ENCODE assay signal across 16 cellular contexts in the genomic region with DNA sequence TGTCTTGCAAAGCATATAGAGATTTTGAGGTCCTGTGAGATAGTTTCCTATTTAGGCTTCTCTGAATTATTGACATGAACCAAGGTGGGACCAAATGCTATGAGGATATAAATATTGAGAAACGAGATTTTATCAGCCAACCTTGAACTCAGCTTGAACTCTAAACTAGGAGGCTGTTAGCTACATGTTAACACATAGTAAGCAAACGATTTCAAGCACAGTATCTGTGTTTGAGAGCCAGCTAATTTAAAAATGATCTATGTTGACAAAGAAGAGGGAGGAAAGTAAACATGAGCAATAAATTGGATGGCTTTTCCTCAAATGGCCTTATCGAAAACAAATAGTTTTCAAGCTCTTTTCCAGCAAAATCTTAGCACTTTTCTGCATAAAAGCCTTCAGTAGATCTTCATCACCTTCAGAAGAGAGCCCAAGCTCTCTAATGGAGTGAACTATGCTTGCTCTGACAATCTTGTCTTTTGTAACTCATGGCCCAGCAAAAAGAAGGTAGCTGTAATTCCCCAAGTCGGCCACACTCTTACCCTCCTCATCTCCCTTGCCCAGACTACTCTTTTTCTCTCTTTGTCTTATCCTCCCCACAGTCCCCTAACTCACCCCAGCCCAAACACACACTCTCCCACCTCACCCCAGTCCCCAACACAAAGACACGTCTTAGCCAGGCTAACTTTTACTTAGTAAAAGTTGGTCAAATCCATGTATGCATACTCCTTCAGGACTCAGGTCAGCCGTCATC. TPM values are rescaled to one million over a fixed set of nuclear protein-coding genes. Genes with fewer than 3 reads are reported as not detected.
DNase-seq lines count a peak whose midpoint lies in the region; ATAC-seq, FAIRE-seq and TF ChIP-seq lines count a peak whose summit lies in the region.
"Had no signal": no experiment of that assay in that cellular context is flagged by ENCODE, and none has a peak within 500 bp of the region (broad histone marks: within the 10 kb centered on the region; RNA-seq: fewer than 3 reads in every experiment).

No MANE protein-coding gene starts in this region.

- H2AFZ ChIP-seq in astrocyte (ENCODE audit: low read depth, low read length) = no peak overlapping the region

- H3K4me3 ChIP-seq in LNCaP clone FGC (ENCODE audit: low read depth, low read length) = no peak overlapping the region
- H3K4me3 ChIP-seq in astrocyte (ENCODE audit: insufficient read depth, low read depth, low read length) = no peak overlapping the region
- no peak overlapping the region for H3K4me3 ChIP-seq in spleen

- H3K27me3 ChIP-seq in astrocyte (ENCODE audit: insufficient read depth, low read length) (no peaks in the 10 kb centered on the region), spleen (replicated peaks in 1 of 7) (peaks cover 0 to 4% (median 0%) of the 10 kb centered on the region in 7 donors)

- H3K4me1 ChIP-seq in astrocyte (ENCODE audit: insufficient read depth, low read length) = peaks cover 4% of the 10 kb centered on the region
- H3K4me1 ChIP-seq in spleen = peaks cover 0 to 55% (median 27%) of the 10 kb centered on the region in 6 donors

- no peak for ATAC-seq in activated T-cell treated with anti-CD3 and anti-CD28 coated beads, Interleukin-2, amount 50 U/mL, for 72 hours (replicated peaks in 1 of 2)
- ATAC-seq: stimulated activated memory B cell treated with anti-CD40 and anti-IgM and Interleukin-4, amounts not matched to agents 10 μg/mL and 1 μg/mL and 100 μg/mL, for 72 hours had no signal

- no peaks in the 10 kb centered on the region for H3K79me2 ChIP-seq in astrocyte (ENCODE audit: insufficient read depth, low read length)

- TF ChIP-seq CTCF in LNCaP clone FGC (IDR thresholded peaks at IDR 0.05; ENCODE audit: control insufficient read depth, extremely low read depth, insufficient read depth) (no peak), astrocyte (IDR thresholded peaks at IDR 0.05; ENCODE audit: insufficient read depth, low read depth, low read length) (no peak), spleen (IDR thresholded peaks at IDR 0.05 in 8 of 11, conservative IDR thresholded peaks at IDR 0.05 in 3 of 11) (no peak)

- H3K27me3 Mint-ChIP-seq in activated T-cell treated with anti-CD3 and anti-CD28 coated beads, Interleukin-2, amount 50 U/mL, for 72 hours (ENCODE audit: low read depth) = no peaks in the 10 kb centered on the region
- H3K27me3 Mint-ChIP-seq in astrocyte (ENCODE audit: low read depth, unreplicated experiment) = peaks cover 6% of the 10 kb centered on the region

- H3K4me2 ChIP-seq in astrocyte (ENCODE audit: low read length) = no peak overlapping the region

- no peak overlapping the region for H3K9ac ChIP-seq in astrocyte (ENCODE audit: low read length)

- H3K27ac Mint-ChIP-seq in activated T-cell treated with anti-CD3 and anti-CD28 coated beads, Interleukin-2, amount 50 U/mL, for 72 hours = peak overlapping the region; percentile 99
- no peak overlapping the region for H3K27ac Mint-ChIP-seq in astrocyte (ENCODE audit: unreplicated experiment)
- H3K27ac Mint-ChIP-seq: mesothelial cell of epicardium; stimulated activated memory B cell treated with anti-CD40 and anti-IgM and Interleukin-4, amounts not matched to agents 10 μg/mL and 1 μg/mL and 100 μg/mL, for 72 hours had no signal

- WGBS in spleen, 5 donors = 60 to 72% (median 69%) methylated on average over 6 of the region's 6 CpGs

- H3K36me3 Mint-ChIP-seq in activated T-cell treated with anti-CD3 and anti-CD28 coated beads, Interleukin-2, amount 50 U/mL, for 72 hours (ENCODE audit: insufficient read depth in 2 of 2) = peaks cover 31 to 42% of the 10 kb centered on the region in 2 donors
- no peaks in the 10 kb centered on the region for H3K36me3 Mint-ChIP-seq in astrocyte (ENCODE audit: low read depth, unreplicated experiment)
- H3K36me3 Mint-ChIP-seq: mesothelial cell of epicardium; stimulated activated memory B cell treated with anti-CD40 and anti-IgM and Interleukin-4, amounts not matched to agents 10 μg/mL and 1 μg/mL and 100 μg/mL, for 72 hours had no signal

- intact Hi-C loops in spleen (cut with DNase I; ENCODE audit: low total_unique reads) = no loop called here

- peaks cover 6% of the 10 kb centered on the region in 2 donors for H3K9me3 Mint-ChIP-seq in activated T-cell treated with anti-CD3 and anti-CD28 coated beads, Interleukin-2, amount 50 U/mL, for 72 hours
- no peaks in the 10 kb centered on the region for H3K9me3 Mint-ChIP-seq in astrocyte (ENCODE audit: unreplicated experiment)
- H3K9me3 Mint-ChIP-seq: stimulated activated memory B cell treated with anti-CD40 and anti-IgM and Interleukin-4, amounts not matched to agents 10 μg/mL and 1 μg/mL and 100 μg/mL, for 72 hours had no signal

- no peak overlapping the region for H3K27ac ChIP-seq in astrocyte (ENCODE audit: low read depth, low read length)
- peak overlapping the region in 6 of 8 donors; percentile 2 to 71 (median 65) for H3K27ac ChIP-seq in spleen

- no peaks in the 10 kb centered on the region for H3K9me3 ChIP-seq in astrocyte (ENCODE audit: insufficient read depth, low read depth, low read length)
- H3K9me3 ChIP-seq in spleen = no peaks in the 10 kb centered on the region

- H3K36me3 ChIP-seq in astrocyte (ENCODE audit: insufficient read depth, low read length) = no peaks in the 10 kb centered on the region
- H3K36me3 ChIP-seq in spleen = no peaks in the 10 kb centered on the region

- DNase-seq in activated T-cell treated with anti-CD3 and anti-CD28 coated beads, Interleukin-2, amount 50 U/mL, for 72 hours = peak in 1 of 2 donors; percentile 24
- DNase-seq in activated T-cell treated with anti-CD3 and anti-CD28 coated beads, Interleukin-2, amount 50 U/mL, for 1 hour = no peak
- peak; percentile 15 for DNase-seq in LNCaP clone FGC (ENCODE audit: low read depth)
- no peak for DNase-seq in astrocyte (ENCODE audit: low read depth)
- no peak for DNase-seq in spleen
- no peak for DNase-seq in anterior cingulate cortex (lab: John Stamatoyannopoulos, UW)
- DNase-seq in NCI-H128 (lab: John Stamatoyannopoulos, UW; ENCODE audit: unreplicated experiment) = no peak
- no peak for DNase-seq in globus pallidus (ENCODE audit: low spot score)
- DNase-seq: activated CD8-positive, alpha-beta memory T cell treated with anti-CD3 and anti-CD28 coated beads for 24 hours; kidney; occipital lobe; Right ventricle myocardium superior; T1000 had no signal

- H3K4me3 Mint-ChIP-seq in activated T-cell treated with anti-CD3 and anti-CD28 coated beads, Interleukin-2, amount 50 U/mL, for 72 hours = peak overlapping the region; percentile 83 to 92
- H3K4me3 Mint-ChIP-seq in astrocyte (ENCODE audit: unreplicated experiment) = no peak overlapping the region
- H3K4me3 Mint-ChIP-seq: mesothelial cell of epicardium; stimulated activated memory B cell treated with anti-CD40 and anti-IgM and Interleukin-4, amounts not matched to agents 10 μg/mL and 1 μg/mL and 100 μg/mL, for 72 hours had no signal

- no peaks in the 10 kb centered on the region for H4K20me1 ChIP-seq in astrocyte (ENCODE audit: insufficient read depth, low read length)

- peak; percentile 39 for FAIRE-seq in astrocyte (lab: Jason Lieb, UNC)
- FAIRE-seq: kidney, urothelium cell line had no signal

- no peak for TF ChIP-seq POLR2A in spleen (IDR thresholded peaks at IDR 0.05)

- H3K4me1 Mint-ChIP-seq in activated T-cell treated with anti-CD3 and anti-CD28 coated beads, Interleukin-2, amount 50 U/mL, for 72 hours (ENCODE audit: low read depth) = peaks cover 100% of the 10 kb centered on the region
- peaks cover 2% of the 10 kb centered on the region for H3K4me1 Mint-ChIP-seq in astrocyte (ENCODE audit: low read depth, unreplicated experiment)
- H3K4me1 Mint-ChIP-seq: stimulated activated memory B cell treated with anti-CD40 and anti-IgM and Interleukin-4, amounts not matched to agents 10 μg/mL and 1 μg/mL and 100 μg/mL, for 72 hours had no signal

RNA-seq across cellular contexts. Expression of a gene that starts 14.7 kb away (rescaled TPM):
- total RNA-seq in activated T-cell treated with anti-CD3 and anti-CD28 coated beads, Interleukin-2, amount 50 U/mL, for 72 hours = 100 to 1,000 TPM; 177 to 206 TPM
- total RNA-seq in astrocyte = not detected in 2 replicates
- total RNA-seq in spleen = 10 to 100 TPM in 6 of 7 donors, 1 to 10 TPM in 1; 8.5 to 22.4 (median 17.5) TPM
- 1 to 10 TPM; 1.3 to 2.9 (median 2.3) TPM for polyA plus RNA-seq in spleen
- total RNA-seq: mesothelial cell of epicardium had no signal
